In genomic region chr2:156918410-156918809, GRCh38 we compare ENCODE assay signal across 24 cellular contexts.
A peak's percentile ranks its signal among the peaks of the same experiment; 100 is the strongest.
DNase-seq lines count a peak whose midpoint lies in the region; FAIRE-seq and TF ChIP-seq lines count a peak whose summit lies in the region.
"Had no signal": no experiment of that assay in that cellular context is flagged by ENCODE, and none has a peak within 500 bp of the region (broad histone marks: within the 10 kb centered on the region; RNA-seq: fewer than 3 reads in every experiment).

No MANE protein-coding gene starts in this region.

- no peaks in the 10 kb centered on the region for H3K4me1 Mint-ChIP-seq in activated naive CD4-positive, alpha-beta T cell treated with anti-CD3 and anti-CD28 coated beads, Interleukin-2, amount 50 U/mL, for 24 hours
- no peaks in the 10 kb centered on the region for H3K4me1 Mint-ChIP-seq in activated naive CD4-positive, alpha-beta T cell treated with anti-CD3 and anti-CD28 coated beads for 36 hours (ENCODE audit: low read depth)
- H3K4me1 Mint-ChIP-seq: activated naive CD8-positive, alpha-beta T cell treated with anti-CD3 and anti-CD28 coated beads for 36 hours had no signal

- no peaks in the 10 kb centered on the region for H3K36me3 Mint-ChIP-seq in activated naive CD4-positive, alpha-beta T cell treated with anti-CD3 and anti-CD28 coated beads, Interleukin-2, amount 50 U/mL, for 24 hours
- no peaks in the 10 kb centered on the region for H3K36me3 Mint-ChIP-seq in activated naive CD4-positive, alpha-beta T cell treated with anti-CD3 and anti-CD28 coated beads for 36 hours (ENCODE audit: low read depth)
- H3K36me3 Mint-ChIP-seq: activated naive CD8-positive, alpha-beta T cell treated with anti-CD3 and anti-CD28 coated beads for 36 hours; natural killer cell treated with Interleukin-12 subunit alpha and Interleukin-12 subunit beta and Interleukin-15 and Interleukin-18, amount 100 ng/mL, for 72 hours had no signal

- H3K4me1 ChIP-seq in esophagus muscularis mucosa: no peaks in the 10 kb centered on the region
- H3K4me1 ChIP-seq: tibial nerve had no signal

- FAIRE-seq in urothelium cell line (lab: Jason Lieb, UNC): no peak

- no peak overlapping the region for H3K27ac ChIP-seq in esophagus muscularis mucosa (replicated peaks in 1 of 4)
- H3K27ac ChIP-seq: 22Rv1, cardiac muscle cell, HL-60, tibial nerve had no signal

- CTCF ChIA-PET in activated naive CD4-positive, alpha-beta T cell treated with anti-CD3 and anti-CD28 coated beads for 36 hours (lab: Charles Lee): interaction anchor here (0.7 kb wide), 1 partner anchor 251 kb away, joined by 3 read pairs; no protein-coding TSS in a partner anchor

- H3K27me3 Mint-ChIP-seq in activated naive CD4-positive, alpha-beta T cell treated with anti-CD3 and anti-CD28 coated beads, Interleukin-2, amount 50 U/mL, for 24 hours: peaks cover 1% of the 10 kb centered on the region
- no peaks in the 10 kb centered on the region for H3K27me3 Mint-ChIP-seq in activated naive CD4-positive, alpha-beta T cell treated with anti-CD3 and anti-CD28 coated beads for 36 hours (ENCODE audit: low read depth)
- H3K27me3 Mint-ChIP-seq: natural killer cell treated with Interleukin-12 subunit alpha and Interleukin-12 subunit beta and Interleukin-15 and Interleukin-18, amount 100 ng/mL, for 72 hours had no signal

- H3K4me3 ChIP-seq in cardiac fibroblast (replicated peaks in 1 of 2; ENCODE audit: low read depth in 2 of 2, low read length in 2 of 2) (no peak overlapping the region), esophagus muscularis mucosa (no peak overlapping the region)
- H3K4me3 ChIP-seq: cardiac muscle cell, tibial nerve had no signal

- no peak for DNase-seq in activated naive CD4-positive, alpha-beta T cell treated with anti-CD3 and anti-CD28 coated beads for 36 hours
- DNase-seq in cardiac fibroblast (ENCODE audit: low read depth in 2 of 2) (peak; percentile 23 to 63), iPS-NIHi7 (ENCODE audit: extremely low spot score) (peak; percentile 18), urothelium cell line (ENCODE audit: low spot score) (peak; percentile 44), esophagus muscularis mucosa (ENCODE audit: extremely low spot score) (no peak), T1000 (lab: John Stamatoyannopoulos, UW) (no peak), GM19240 (ENCODE audit: insufficient read length, low spot score) (no peak)
- DNase-seq: activated CD4-positive, alpha-beta T cell treated with anti-CD3 and anti-CD28 coated beads, Interleukin-2, amount 50 U/mL, for 48 hours; activated naive CD8-positive, alpha-beta T cell treated with anti-CD3 and anti-CD28 coated beads for 36 hours; activated T-cell treated with anti-CD3 and anti-CD28 coated beads, Interleukin-2, amount 50 U/mL, for 48 hours; effector CD4-positive, alpha-beta T cell; GOT3; Kasumi-1; NCI-H1417; NCI-H82; retina; stimulated activated naive CD4-positive, alpha-beta T cell; SW 1271 had no signal

- no peaks in the 10 kb centered on the region for H3K36me3 ChIP-seq in esophagus muscularis mucosa
- H3K36me3 ChIP-seq: cardiac muscle cell, tibial nerve had no signal

- intact Hi-C loops in activated naive CD4-positive, alpha-beta T cell treated with anti-CD3 and anti-CD28 coated beads for 36 hours (cut with micrococcal nuclease): no loop called here
- intact Hi-C loops in esophagus muscularis mucosa (cut with DNase I): no loop called here

- no peak for TF ChIP-seq POLR2A in esophagus muscularis mucosa (IDR thresholded peaks at IDR 0.05; ENCODE audit: low read depth)

- H3K27ac Mint-ChIP-seq in activated naive CD4-positive, alpha-beta T cell treated with anti-CD3 and anti-CD28 coated beads, Interleukin-2, amount 50 U/mL, for 24 hours: peak overlapping the region; percentile 10
- no peak overlapping the region for H3K27ac Mint-ChIP-seq in activated naive CD4-positive, alpha-beta T cell treated with anti-CD3 and anti-CD28 coated beads for 36 hours
- H3K27ac Mint-ChIP-seq: activated naive CD8-positive, alpha-beta T cell treated with anti-CD3 and anti-CD28 coated beads for 36 hours; natural killer cell treated with Interleukin-12 subunit alpha and Interleukin-12 subunit beta and Interleukin-15 and Interleukin-18, amount 100 ng/mL, for 72 hours had no signal

- H3K4me3 Mint-ChIP-seq in activated naive CD4-positive, alpha-beta T cell treated with anti-CD3 and anti-CD28 coated beads, Interleukin-2, amount 50 U/mL, for 24 hours: no peak overlapping the region
- no peak overlapping the region for H3K4me3 Mint-ChIP-seq in activated naive CD4-positive, alpha-beta T cell treated with anti-CD3 and anti-CD28 coated beads for 36 hours
- H3K4me3 Mint-ChIP-seq: activated naive CD8-positive, alpha-beta T cell treated with anti-CD3 and anti-CD28 coated beads for 36 hours; natural killer cell treated with Interleukin-12 subunit alpha and Interleukin-12 subunit beta and Interleukin-15 and Interleukin-18, amount 100 ng/mL, for 72 hours had no signal

- no peaks in the 10 kb centered on the region for H3K9me3 ChIP-seq in esophagus muscularis mucosa

- TF ChIP-seq EP300 in esophagus muscularis mucosa (IDR thresholded peaks at IDR 0.05): no peak

- H3K9me3 Mint-ChIP-seq in activated naive CD4-positive, alpha-beta T cell treated with anti-CD3 and anti-CD28 coated beads, Interleukin-2, amount 50 U/mL, for 24 hours: peaks cover 4% of the 10 kb centered on the region
- peaks cover 8% of the 10 kb centered on the region for H3K9me3 Mint-ChIP-seq in activated naive CD4-positive, alpha-beta T cell treated with anti-CD3 and anti-CD28 coated beads for 36 hours

- TF ChIP-seq CTCF in cardiac fibroblast (IDR thresholded peaks at IDR 0.05; ENCODE audit: low read depth, low read length) (no peak), esophagus muscularis mucosa (IDR thresholded peaks at IDR 0.05) (no peak)

- no peaks in the 10 kb centered on the region for H3K27me3 ChIP-seq in esophagus muscularis mucosa
- H3K27me3 ChIP-seq: cardiac muscle cell, tibial nerve had no signal

- WGBS in esophagus muscularis mucosa: 70% methylated on average over 1 of the region's 1 CpG

Comparison
In these comparisons a context has a peak if more than half of its experiments do, and no peak if none do; other contexts are left out.
1. DNase-seq: peak in cardiac fibroblast (2 of 2), iPS-NIHi7 (single experiment) and urothelium cell line (single experiment); none in activated naive CD4-positive, alpha-beta T cell treated with anti-CD3 and anti-CD28 coated beads for 36 hours (single experiment), esophagus muscularis mucosa (single experiment), T1000 (single experiment) and GM19240 (single experiment).